In genomic region chr11:67391304-67392181, GRCh38 we compare ENCODE assay signal across 1 cellular context.
TF ChIP-seq lines count a peak whose summit lies in the region.

Gene RAD9A (plus strand): TSS chr11:67391986. CDS start chr11:67392045, 59 bp downstream.

TF ChIP-seq in HepG2, 621 proteins besides CTCF, POLR2A, EP300 and RAD21 (continued from another document and continues in another):
- TF ChIP-seq SNRNP70 (IDR thresholded peaks at IDR 0.05; ENCODE audit: low read depth, low read length) (no peak), POLR2G (IDR thresholded peaks at IDR 0.05; ENCODE audit: low read depth, low read length) (peak; percentile 84), ZFP90 (CRISPR knock-in tag; IDR thresholded peaks at IDR 0.05; ENCODE audit: borderline replicate concordance) (no peak; the same call in 1 of the 2 replicates), NRL (CRISPR knock-in tag; IDR thresholded peaks at IDR 0.05; ENCODE audit: borderline replicate concordance) (peak; percentile 96), SRF (IDR thresholded peaks at IDR 0.05; ENCODE audit: low read depth, low read length) (no peak), SMAD9 (CRISPR knock-in tag; IDR thresholded peaks at IDR 0.05) (peak; percentile 89; the same call in 1 of the 2 replicates), HNRNPUL1 (IDR thresholded peaks at IDR 0.05; ENCODE audit: low read depth, low read length) (no peak), ZKSCAN1 (IDR thresholded peaks at IDR 0.05; ENCODE audit: low read length) (no peak), HCFC1 (IDR thresholded peaks at IDR 0.05; ENCODE audit: low read depth, low read length) (peak; percentile 39), ZC3H13 (CRISPR knock-in tag; IDR thresholded peaks at IDR 0.05) (peak; percentile 87), NR3C1 (CRISPR knock-in tag; IDR thresholded peaks at IDR 0.05) (no peak), ZNF207 (IDR thresholded peaks at IDR 0.05; ENCODE audit: borderline replicate concordance) (peak; percentile 91; the same call in 1 of the 2 replicates), CHD4 (IDR thresholded peaks at IDR 0.05; ENCODE audit: borderline replicate concordance, low read length) (no peak), ZNF781 (CRISPR knock-in tag; IDR thresholded peaks at IDR 0.05; ENCODE audit: borderline replicate concordance, not compliant biosample characterization) (no peak), ZNF670 (CRISPR knock-in tag; IDR thresholded peaks at IDR 0.05; ENCODE audit: borderline replicate concordance) (peak; percentile 91), ZNF263 (CRISPR knock-in tag; IDR thresholded peaks at IDR 0.05) (no peak), RFXAP (CRISPR knock-in tag; IDR thresholded peaks at IDR 0.05; ENCODE audit: borderline replicate concordance) (peak; percentile 77; the same call in 1 of the 2 replicates), SPEN (CRISPR knock-in tag; IDR thresholded peaks at IDR 0.05; ENCODE audit: low read depth) (peak; percentile 99), SMYD3 (CRISPR knock-in tag; IDR thresholded peaks at IDR 0.05) (no peak; the same call in 1 of the 2 replicates), ZBTB38 (CRISPR knock-in tag; IDR thresholded peaks at IDR 0.05) (peak; percentile 79; the same call in 1 of the 2 replicates), ZNF121 (CRISPR knock-in tag; IDR thresholded peaks at IDR 0.05) (no peak), ZNF501 (CRISPR knock-in tag; IDR thresholded peaks at IDR 0.05) (peak; percentile 97), ZNF816 (CRISPR knock-in tag; IDR thresholded peaks at IDR 0.05; ENCODE audit: borderline replicate concordance) (peak; percentile 59; the same call in 1 of the 2 replicates), ZNF335 (CRISPR knock-in tag; IDR thresholded peaks at IDR 0.05) (0 out of 2 replicates have a peak, but pooled peaks have one; percentile 19), ZNF850 (CRISPR knock-in tag; conservative IDR thresholded peaks at IDR 0.05) (peak; percentile 93; the same call in 1 of the 2 replicates), XRCC5 (optimal IDR thresholded peaks at IDR 0.05; ENCODE audit: low read length) (peak; percentile 71), ZNF143 (CRISPR knock-in tag; IDR thresholded peaks at IDR 0.05) (peak; percentile 50), HNRNPH1 (optimal IDR thresholded peaks at IDR 0.05; ENCODE audit: low read depth, low read length) (no peak), SIN3B (IDR thresholded peaks at IDR 0.05; ENCODE audit: low read length) (peak; percentile 53; the same call in 1 of the 2 replicates), ATF5 (CRISPR knock-in tag; IDR thresholded peaks at IDR 0.05; ENCODE audit: low read depth) (peak; percentile 77; the same call in 1 of the 2 replicates), ZNF343 (CRISPR knock-in tag; IDR thresholded peaks at IDR 0.05) (0 out of 2 replicates have a peak, but pooled peaks have one; percentile 73), SKI (IDR thresholded peaks at IDR 0.05; ENCODE audit: partially characterized antibody) (peak; percentile 42), ZNF782 (CRISPR knock-in tag; IDR thresholded peaks at IDR 0.05; ENCODE audit: borderline replicate concordance) (peak; percentile 79), AFF4 (CRISPR knock-in tag; IDR thresholded peaks at IDR 0.05) (no peak), ZNF260 (CRISPR knock-in tag; IDR thresholded peaks at IDR 0.05; ENCODE audit: borderline replicate concordance, low read depth) (no peak), CBX1 (IDR thresholded peaks at IDR 0.05; ENCODE audit: low read depth) (no peak), GLI4 (CRISPR knock-in tag; IDR thresholded peaks at IDR 0.05; ENCODE audit: borderline replicate concordance) (peak; percentile 84; the same call in 1 of the 2 replicates)
- TF ChIP-seq, protein P1, sequence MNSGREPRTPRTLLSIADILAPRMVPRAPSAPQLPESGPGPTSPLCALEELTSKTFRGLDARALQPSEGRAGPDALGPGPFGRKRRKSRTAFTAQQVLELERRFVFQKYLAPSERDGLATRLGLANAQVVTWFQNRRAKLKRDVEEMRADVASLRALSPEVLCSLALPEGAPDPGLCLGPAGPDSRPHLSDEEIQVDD (CRISPR knock-in tag; IDR thresholded peaks at IDR 0.05; ENCODE audit: borderline replicate concordance) = peak; percentile 93; the same call in 1 of the 2 replicates
- TF ChIP-seq, protein P2, sequence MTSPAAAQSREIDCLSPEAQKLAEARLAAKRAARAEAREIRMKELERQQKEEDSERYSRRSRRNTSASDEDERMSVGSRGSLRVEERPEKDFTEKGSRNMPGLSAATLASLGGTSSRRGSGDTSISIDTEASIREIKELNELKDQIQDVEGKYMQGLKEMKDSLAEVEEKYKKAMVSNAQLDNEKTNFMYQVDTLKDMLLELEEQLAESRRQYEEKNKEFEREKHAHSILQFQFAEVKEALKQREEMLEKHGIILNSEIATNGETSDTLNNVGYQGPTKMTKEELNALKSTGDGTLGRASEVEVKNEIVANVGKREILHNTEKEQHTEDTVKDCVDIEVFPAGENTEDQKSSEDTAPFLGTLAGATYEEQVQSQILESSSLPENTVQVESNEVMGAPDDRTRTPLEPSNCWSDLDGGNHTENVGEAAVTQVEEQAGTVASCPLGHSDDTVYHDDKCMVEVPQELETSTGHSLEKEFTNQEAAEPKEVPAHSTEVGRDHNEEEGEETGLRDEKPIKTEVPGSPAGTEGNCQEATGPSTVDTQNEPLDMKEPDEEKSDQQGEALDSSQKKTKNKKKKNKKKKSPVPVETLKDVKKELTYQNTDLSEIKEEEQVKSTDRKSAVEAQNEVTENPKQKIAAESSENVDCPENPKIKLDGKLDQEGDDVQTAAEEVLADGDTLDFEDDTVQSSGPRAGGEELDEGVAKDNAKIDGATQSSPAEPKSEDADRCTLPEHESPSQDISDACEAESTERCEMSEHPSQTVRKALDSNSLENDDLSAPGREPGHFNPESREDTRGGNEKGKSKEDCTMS (CRISPR knock-in tag; conservative IDR thresholded peaks at IDR 0.05) = no peak
- TF ChIP-seq, protein P3, sequence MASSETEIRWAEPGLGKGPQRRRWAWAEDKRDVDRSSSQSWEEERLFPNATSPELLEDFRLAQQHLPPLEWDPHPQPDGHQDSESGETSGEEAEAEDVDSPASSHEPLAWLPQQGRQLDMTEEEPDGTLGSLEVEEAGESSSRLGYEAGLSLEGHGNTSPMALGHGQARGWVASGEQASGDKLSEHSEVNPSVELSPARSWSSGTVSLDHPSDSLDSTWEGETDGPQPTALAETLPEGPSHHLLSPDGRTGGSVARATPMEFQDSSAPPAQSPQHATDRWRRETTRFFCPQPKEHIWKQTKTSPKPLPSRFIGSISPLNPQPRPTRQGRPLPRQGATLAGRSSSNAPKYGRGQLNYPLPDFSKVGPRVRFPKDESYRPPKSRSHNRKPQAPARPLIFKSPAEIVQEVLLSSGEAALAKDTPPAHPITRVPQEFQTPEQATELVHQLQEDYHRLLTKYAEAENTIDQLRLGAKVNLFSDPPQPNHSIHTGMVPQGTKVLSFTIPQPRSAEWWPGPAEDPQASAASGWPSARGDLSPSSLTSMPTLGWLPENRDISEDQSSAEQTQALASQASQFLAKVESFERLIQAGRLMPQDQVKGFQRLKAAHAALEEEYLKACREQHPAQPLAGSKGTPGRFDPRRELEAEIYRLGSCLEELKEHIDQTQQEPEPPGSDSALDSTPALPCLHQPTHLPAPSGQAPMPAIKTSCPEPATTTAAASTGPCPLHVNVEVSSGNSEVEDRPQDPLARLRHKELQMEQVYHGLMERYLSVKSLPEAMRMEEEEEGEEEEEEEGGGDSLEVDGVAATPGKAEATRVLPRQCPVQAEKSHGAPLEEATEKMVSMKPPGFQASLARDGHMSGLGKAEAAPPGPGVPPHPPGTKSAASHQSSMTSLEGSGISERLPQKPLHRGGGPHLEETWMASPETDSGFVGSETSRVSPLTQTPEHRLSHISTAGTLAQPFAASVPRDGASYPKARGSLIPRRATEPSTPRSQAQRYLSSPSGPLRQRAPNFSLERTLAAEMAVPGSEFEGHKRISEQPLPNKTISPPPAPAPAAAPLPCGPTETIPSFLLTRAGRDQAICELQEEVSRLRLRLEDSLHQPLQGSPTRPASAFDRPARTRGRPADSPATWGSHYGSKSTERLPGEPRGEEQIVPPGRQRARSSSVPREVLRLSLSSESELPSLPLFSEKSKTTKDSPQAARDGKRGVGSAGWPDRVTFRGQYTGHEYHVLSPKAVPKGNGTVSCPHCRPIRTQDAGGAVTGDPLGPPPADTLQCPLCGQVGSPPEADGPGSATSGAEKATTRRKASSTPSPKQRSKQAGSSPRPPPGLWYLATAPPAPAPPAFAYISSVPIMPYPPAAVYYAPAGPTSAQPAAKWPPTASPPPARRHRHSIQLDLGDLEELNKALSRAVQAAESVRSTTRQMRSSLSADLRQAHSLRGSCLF (CRISPR knock-in tag; IDR thresholded peaks at IDR 0.05; ENCODE audit: borderline replicate concordance) = no peak
- TF ChIP-seq, protein P4, sequence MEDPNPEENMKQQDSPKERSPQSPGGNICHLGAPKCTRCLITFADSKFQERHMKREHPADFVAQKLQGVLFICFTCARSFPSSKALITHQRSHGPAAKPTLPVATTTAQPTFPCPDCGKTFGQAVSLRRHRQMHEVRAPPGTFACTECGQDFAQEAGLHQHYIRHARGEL (CRISPR knock-in tag; IDR thresholded peaks at IDR 0.05) = peak; percentile 55; the same call in 1 of the 2 replicates
- TF ChIP-seq, protein P5, sequence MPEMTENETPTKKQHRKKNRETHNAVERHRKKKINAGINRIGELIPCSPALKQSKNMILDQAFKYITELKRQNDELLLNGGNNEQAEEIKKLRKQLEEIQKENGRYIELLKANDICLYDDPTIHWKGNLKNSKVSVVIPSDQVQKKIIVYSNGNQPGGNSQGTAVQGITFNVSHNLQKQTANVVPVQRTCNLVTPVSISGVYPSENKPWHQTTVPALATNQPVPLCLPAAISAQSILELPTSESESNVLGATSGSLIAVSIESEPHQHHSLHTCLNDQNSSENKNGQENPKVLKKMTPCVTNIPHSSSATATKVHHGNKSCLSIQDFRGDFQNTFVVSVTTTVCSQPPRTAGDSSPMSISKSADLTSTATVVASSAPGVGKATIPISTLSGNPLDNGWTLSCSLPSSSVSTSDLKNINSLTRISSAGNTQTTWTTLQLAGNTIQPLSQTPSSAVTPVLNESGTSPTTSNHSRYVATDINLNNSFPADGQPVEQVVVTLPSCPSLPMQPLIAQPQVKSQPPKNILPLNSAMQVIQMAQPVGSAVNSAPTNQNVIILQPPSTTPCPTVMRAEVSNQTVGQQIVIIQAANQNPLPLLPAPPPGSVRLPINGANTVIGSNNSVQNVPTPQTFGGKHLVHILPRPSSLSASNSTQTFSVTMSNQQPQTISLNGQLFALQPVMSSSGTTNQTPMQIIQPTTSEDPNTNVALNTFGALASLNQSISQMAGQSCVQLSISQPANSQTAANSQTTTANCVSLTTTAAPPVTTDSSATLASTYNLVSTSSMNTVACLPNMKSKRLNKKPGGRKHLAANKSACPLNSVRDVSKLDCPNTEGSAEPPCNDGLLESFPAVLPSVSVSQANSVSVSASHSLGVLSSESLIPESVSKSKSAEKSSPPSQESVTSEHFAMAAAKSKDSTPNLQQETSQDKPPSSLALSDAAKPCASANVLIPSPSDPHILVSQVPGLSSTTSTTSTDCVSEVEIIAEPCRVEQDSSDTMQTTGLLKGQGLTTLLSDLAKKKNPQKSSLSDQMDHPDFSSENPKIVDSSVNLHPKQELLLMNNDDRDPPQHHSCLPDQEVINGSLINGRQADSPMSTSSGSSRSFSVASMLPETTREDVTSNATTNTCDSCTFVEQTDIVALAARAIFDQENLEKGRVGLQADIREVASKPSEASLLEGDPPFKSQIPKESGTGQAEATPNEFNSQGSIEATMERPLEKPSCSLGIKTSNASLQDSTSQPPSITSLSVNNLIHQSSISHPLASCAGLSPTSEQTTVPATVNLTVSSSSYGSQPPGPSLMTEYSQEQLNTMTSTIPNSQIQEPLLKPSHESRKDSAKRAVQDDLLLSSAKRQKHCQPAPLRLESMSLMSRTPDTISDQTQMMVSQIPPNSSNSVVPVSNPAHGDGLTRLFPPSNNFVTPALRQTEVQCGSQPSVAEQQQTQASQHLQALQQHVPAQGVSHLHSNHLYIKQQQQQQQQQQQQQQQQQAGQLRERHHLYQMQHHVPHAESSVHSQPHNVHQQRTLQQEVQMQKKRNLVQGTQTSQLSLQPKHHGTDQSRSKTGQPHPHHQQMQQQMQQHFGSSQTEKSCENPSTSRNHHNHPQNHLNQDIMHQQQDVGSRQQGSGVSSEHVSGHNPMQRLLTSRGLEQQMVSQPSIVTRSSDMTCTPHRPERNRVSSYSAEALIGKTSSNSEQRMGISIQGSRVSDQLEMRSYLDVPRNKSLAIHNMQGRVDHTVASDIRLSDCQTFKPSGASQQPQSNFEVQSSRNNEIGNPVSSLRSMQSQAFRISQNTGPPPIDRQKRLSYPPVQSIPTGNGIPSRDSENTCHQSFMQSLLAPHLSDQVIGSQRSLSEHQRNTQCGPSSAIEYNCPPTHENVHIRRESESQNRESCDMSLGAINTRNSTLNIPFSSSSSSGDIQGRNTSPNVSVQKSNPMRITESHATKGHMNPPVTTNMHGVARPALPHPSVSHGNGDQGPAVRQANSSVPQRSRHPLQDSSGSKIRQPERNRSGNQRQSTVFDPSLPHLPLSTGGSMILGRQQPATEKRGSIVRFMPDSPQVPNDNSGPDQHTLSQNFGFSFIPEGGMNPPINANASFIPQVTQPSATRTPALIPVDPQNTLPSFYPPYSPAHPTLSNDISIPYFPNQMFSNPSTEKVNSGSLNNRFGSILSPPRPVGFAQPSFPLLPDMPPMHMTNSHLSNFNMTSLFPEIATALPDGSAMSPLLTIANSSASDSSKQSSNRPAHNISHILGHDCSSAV (CRISPR knock-in tag; IDR thresholded peaks at IDR 0.05; ENCODE audit: borderline replicate concordance) = no peak; the same call in 1 of the 2 replicates
